Comparison of ENCODE assay signal across 10 cellular contexts in genomic region chr16:726188-726437, GRCh38. TPM values are rescaled to one million over a fixed set of nuclear protein-coding genes. Genes with fewer than 3 reads are reported as not detected.
DNase-seq lines count a peak whose midpoint lies in the region; ATAC-seq and TF ChIP-seq lines count a peak whose summit lies in the region.
"Had no signal": no experiment of that assay in that cellular context is flagged by ENCODE, and none has a peak within 500 bp of the region (broad histone marks: within the 10 kb centered on the region; RNA-seq: fewer than 3 reads in every experiment).

No MANE protein-coding gene starts in this region.

- POLR2A ChIA-PET in A673 (lab: Charles Lee; ENCODE audit: low non-redundant PET) = no interaction called here

- H3K27me3 ChIP-seq in OCI-LY3 (ENCODE audit: low read depth, low read length) (no peaks in the 10 kb centered on the region), hepatocyte (peaks cover 7% of the 10 kb centered on the region), suprapubic skin (peaks cover 34% of the 10 kb centered on the region), A673 (replicated peaks; ENCODE audit: insufficient read depth, low read depth, low read length, poor library complexity) (no peaks in the 10 kb centered on the region)

- H3K36me3 ChIP-seq in OCI-LY3 (replicated peaks; ENCODE audit: low read depth, low read length) (peaks cover 3% of the 10 kb centered on the region), hepatocyte (replicated peaks; ENCODE audit: insufficient read depth, low read depth) (no peaks in the 10 kb centered on the region), suprapubic skin (peaks cover 2% of the 10 kb centered on the region), A673 (ENCODE audit: insufficient read depth, low read length, poor library complexity, severe bottlenecking) (no peaks in the 10 kb centered on the region)

- H3K9ac ChIP-seq in OCI-LY3 (ENCODE audit: low read length) = peak overlapping the region; percentile 54; the same call in 1 of the 2 replicates

- no peak for TF ChIP-seq POLR2A in suprapubic skin (IDR thresholded peaks at IDR 0.05)

- no peak for DNase-seq in activated T-cell treated with anti-CD3 and anti-CD28 coated beads, Interleukin-2, amount 50 U/mL, for 24 hours
- no peak for DNase-seq in activated T-cell treated with anti-CD3 and anti-CD28 coated beads for 4 hours
- no peak for DNase-seq in hepatocyte (ENCODE audit: low spot score)
- DNase-seq in suprapubic skin (ENCODE audit: low spot score in 2 of 2) = no peak
- DNase-seq in A673 (ENCODE audit: low spot score) = no peak
- no peak for DNase-seq in left colon
- no peak for DNase-seq in NCI-H524 (lab: John Stamatoyannopoulos, UW)
- DNase-seq: NCI-H2029 had no signal

- H3K79me2 ChIP-seq in OCI-LY3 (ENCODE audit: low read length) (peaks cover 5% of the 10 kb centered on the region; the same call in 1 of the 2 replicates), hepatocyte (no peaks in the 10 kb centered on the region)

- H3K9me3 ChIP-seq in OCI-LY3 (ENCODE audit: insufficient read depth, low read length) (no peaks in the 10 kb centered on the region), hepatocyte (ENCODE audit: low read depth) (no peaks in the 10 kb centered on the region), suprapubic skin (no peaks in the 10 kb centered on the region), A673 (ENCODE audit: low read depth, low read length, poor library complexity, severe bottlenecking) (no peaks in the 10 kb centered on the region)
- H3K9me3 ChIP-seq: esophagus muscularis mucosa had no signal

- H3K27ac Mint-ChIP-seq in activated T-cell treated with anti-CD3 and anti-CD28 coated beads, Interleukin-2, amount 50 U/mL, for 24 hours = peak overlapping the region; percentile 73

- no peak overlapping the region for H3K27ac ChIP-seq in OCI-LY3 (ENCODE audit: low read length)
- no peak overlapping the region for H3K27ac ChIP-seq in hepatocyte
- H3K27ac ChIP-seq in suprapubic skin = no peak overlapping the region
- no peak overlapping the region for H3K27ac ChIP-seq in A673 (ENCODE audit: low read depth, low read length, poor library complexity, severe bottlenecking)
- H3K27ac ChIP-seq: esophagus muscularis mucosa had no signal

- BruUV-seq in A673 (replicated peaks; lab: Mats Ljungman, UMichigan) = no TSS peak

- H3K27me3 Mint-ChIP-seq in activated T-cell treated with anti-CD3 and anti-CD28 coated beads, Interleukin-2, amount 50 U/mL, for 24 hours = no peaks in the 10 kb centered on the region

- H3K4me3 ChIP-seq in OCI-LY3 (ENCODE audit: low read length) (peak overlapping the region; percentile 90), hepatocyte (no peak overlapping the region), suprapubic skin (peak overlapping the region; percentile 52), A673 (ENCODE audit: low read depth, low read length, poor library complexity, severe bottlenecking) (no peak overlapping the region)

- peaks cover 18% of the 10 kb centered on the region for H3K36me3 Mint-ChIP-seq in activated T-cell treated with anti-CD3 and anti-CD28 coated beads, Interleukin-2, amount 50 U/mL, for 24 hours (ENCODE audit: low read depth)

- peak overlapping the region; percentile 70 for H3K4me3 Mint-ChIP-seq in activated T-cell treated with anti-CD3 and anti-CD28 coated beads, Interleukin-2, amount 50 U/mL, for 24 hours

- WGBS in hepatocyte (ENCODE audit: low lambda C conversion rate, missing lambda C conversion rate) = 24% methylated on average over 9 of the region's 9 CpGs
- WGBS in suprapubic skin = no CpG with 5 or more reads among the region's 9 CpGs

- TF ChIP-seq CTCF in OCI-LY3 (IDR thresholded peaks at IDR 0.05; ENCODE audit: low read depth, low read length) = no peak
- TF ChIP-seq CTCF in hepatocyte (IDR thresholded peaks at IDR 0.05; ENCODE audit: poor library complexity) = no peak
- TF ChIP-seq CTCF in suprapubic skin (IDR thresholded peaks at IDR 0.05) = no peak
- no peak for TF ChIP-seq CTCF in A673 (conservative IDR thresholded peaks at IDR 0.05; ENCODE audit: low read depth, low read length)

- peaks cover 4% of the 10 kb centered on the region; the same call in 1 of the 2 replicates for H4K20me1 ChIP-seq in OCI-LY3 (ENCODE audit: insufficient read depth, low read length)
- H4K20me1 ChIP-seq in hepatocyte (ENCODE audit: insufficient read depth, poor library complexity, severe bottlenecking) = peaks cover 6% of the 10 kb centered on the region

- H3K4me2 ChIP-seq in OCI-LY3 (ENCODE audit: low read length) = peak overlapping the region; percentile 91
- H3K4me2 ChIP-seq in hepatocyte = peak overlapping the region; percentile 99

- no peak for ATAC-seq in left colon

- H2AFZ ChIP-seq in OCI-LY3 (ENCODE audit: low read depth, low read length) = no peak overlapping the region
- H2AFZ ChIP-seq in hepatocyte = no peak overlapping the region

- CTCF ChIA-PET in A673 (lab: Charles Lee) = interaction anchor here (0.6 kb wide), 1 partner anchor 73 kb away, joined by 3 read pairs; no protein-coding TSS in a partner anchor

- H3K4me1 ChIP-seq in OCI-LY3 (ENCODE audit: low read length) (peaks cover 16% of the 10 kb centered on the region), hepatocyte (ENCODE audit: insufficient read depth) (peaks cover 23% of the 10 kb centered on the region), suprapubic skin (peaks cover 43% of the 10 kb centered on the region), A673 (ENCODE audit: insufficient read depth, low read length, poor library complexity, severe bottlenecking) (peaks cover 10% of the 10 kb centered on the region)

- intact Hi-C loops in A673 (cut with micrococcal nuclease; ENCODE audit: unreplicated experiment) = no loop called here
- intact Hi-C loops in left colon (cut with DNase I, micrococcal nuclease) = no loop called here

- H3K4me1 Mint-ChIP-seq in activated T-cell treated with anti-CD3 and anti-CD28 coated beads, Interleukin-2, amount 50 U/mL, for 24 hours (ENCODE audit: low read depth) = peaks cover 12% of the 10 kb centered on the region

- H3K9me2 ChIP-seq in hepatocyte (replicated peaks; ENCODE audit: insufficient read depth) = no peaks in the 10 kb centered on the region

- no peak for TF ChIP-seq EP300 in suprapubic skin (IDR thresholded peaks at IDR 0.05)

- no peaks in the 10 kb centered on the region for H3K9me3 Mint-ChIP-seq in activated T-cell treated with anti-CD3 and anti-CD28 coated beads, Interleukin-2, amount 50 U/mL, for 24 hours

RNA-seq across cellular contexts. Expression of gene CCDC78, which starts 0.1 kb away (rescaled TPM):
- total RNA-seq in hepatocyte (2.2 and 3.4 TPM in 2 replicates), suprapubic skin (1 to 10 TPM in 1 of 4 donors, under 1 TPM in 2, not detected in 1; 0.64 to 2.4 (median 0.83) TPM), A673 (2021) (0.28 and 1.4 TPM in 2 replicates), left colon (under 1 TPM; 0.75 to 0.95 TPM)
- polyA plus RNA-seq in hepatocyte = 5.8 and 6.8 TPM in 2 replicates

RNA-seq across cellular contexts. Expression of gene HAGHL, which starts 0.8 kb away (rescaled TPM):
- total RNA-seq in hepatocyte (14.5 and 15.5 TPM in 2 replicates), suprapubic skin (1 to 10 TPM; 3.2 to 7.1 (median 4.8) TPM), A673 (2021) (2.5 and 3.5 TPM in 2 replicates), left colon (1 to 10 TPM; 2.0 to 3.3 TPM)
- 31.5 and 32.3 TPM in 2 replicates for polyA plus RNA-seq in hepatocyte

RNA-seq across cellular contexts. Expression of gene ANTKMT, which starts 5.2 kb away (rescaled TPM):
- total RNA-seq in hepatocyte (32.0 and 38.8 TPM in 2 replicates), suprapubic skin (10 to 100 TPM; 13.0 to 29.4 (median 23.8) TPM), A673 (2021) (21.2 and 26.0 TPM in 2 replicates), left colon (10 to 100 TPM; 47.2 to 48.6 TPM)
- 81.0 and 81.8 TPM in 2 replicates for polyA plus RNA-seq in hepatocyte

RNA-seq across cellular contexts. Expression of gene METRN, which starts 11.2 kb away (rescaled TPM):
- total RNA-seq in hepatocyte = 8.3 and 22.7 TPM in 2 replicates
- 68.1 and 80.4 TPM in 2 replicates for polyA plus RNA-seq in hepatocyte
- 10 to 100 TPM; 10.0 to 30.9 (median 15.8) TPM for total RNA-seq in suprapubic skin
- total RNA-seq in A673 (2021) = 0.86 and 1.8 TPM in 2 replicates
- 10 to 100 TPM; 21.7 to 37.8 TPM for total RNA-seq in left colon

RNA-seq across cellular contexts. Expression of gene CIAO3, which starts 14.7 kb away (rescaled TPM):
- total RNA-seq in hepatocyte = 28.5 and 39.0 TPM in 2 replicates
- polyA plus RNA-seq in hepatocyte = 42.8 and 61.8 TPM in 2 replicates
- 100 to 1,000 TPM in 1 of 4 donors, 10 to 100 TPM in 3; 35.2 to 110 (median 52.0) TPM for total RNA-seq in suprapubic skin
- total RNA-seq in A673 (2021) = 48.4 and 50.0 TPM in 2 replicates
- total RNA-seq in left colon = 10 to 100 TPM; 36.0 to 50.2 TPM

Comparison
In these comparisons a context has a peak if more than half of its experiments do, and no peak if none do; other contexts are left out.
1. H3K4me3 ChIP-seq: peak in OCI-LY3 (single experiment) and suprapubic skin (single experiment); none in hepatocyte (single experiment) and A673 (single experiment).